ENCODE assay signal across 8 cellular contexts in genomic region chr12:45989277-45989856, GRCh38. TPM values are rescaled to one million over a fixed set of nuclear protein-coding genes. Genes with fewer than 3 reads are reported as not detected.
DNase-seq lines count a peak whose midpoint lies in the region; ATAC-seq and TF ChIP-seq lines count a peak whose summit lies in the region.

No MANE protein-coding gene starts in this region.

- H3K36me3 ChIP-seq in GM06990 (ENCODE audit: control insufficient read depth, insufficient read depth, low read length) (no peaks in the 10 kb centered on the region; the same call in 1 of the 2 replicates), prostate gland (no peaks in the 10 kb centered on the region)

- H3K27me3 ChIP-seq in GM06990 (replicated peaks; ENCODE audit: control insufficient read depth, insufficient read depth, low read length) (no peaks in the 10 kb centered on the region), prostate gland (replicated peaks; ENCODE audit: insufficient read depth) (no peaks in the 10 kb centered on the region)

- H3K27ac ChIP-seq in prostate gland, result peak overlapping the region; percentile 98 to 99

- no peak for DNase-seq in GM06990 (ENCODE audit: extremely low read depth, insufficient read length)
- peak; percentile 19 for DNase-seq in HPDE6-E6E7 (ENCODE audit: extremely low spot score)
- peak; percentile 37 for DNase-seq in activated CD4-positive, alpha-beta T cell treated with anti-CD3 and anti-CD28 coated beads, Interleukin-2, amount 50 U/mL, for 1 hour
- DNase-seq in glutamatergic neuron, result no peak
- DNase-seq in prostate gland (ENCODE audit: low spot score), result no peak
- no peak for DNase-seq in hepatic stellate cell (ENCODE audit: low spot score)
- DNase-seq in central memory CD4-positive, alpha-beta T cell, result no peak

- H3K4me1 ChIP-seq in prostate gland (replicated peaks), result peaks cover 7% of the 10 kb centered on the region

- peak overlapping the region; percentile 93 for H3K27ac Mint-ChIP-seq in glutamatergic neuron (ENCODE audit: unreplicated experiment)

- 2% methylated on average over 20 of the region's 20 CpGs for WGBS in prostate gland

- no peak for TF ChIP-seq CTCF in GM06990 (IDR thresholded peaks at IDR 0.05; ENCODE audit: insufficient read depth, low read length, poor library complexity, severe bottlenecking)
- TF ChIP-seq CTCF in glutamatergic neuron (IDR thresholded peaks at IDR 0.05; ENCODE audit: partially characterized antibody, unreplicated experiment), result no peak
- TF ChIP-seq CTCF in prostate gland (IDR thresholded peaks at IDR 0.05), result no peak

- H3K4me3 Mint-ChIP-seq in glutamatergic neuron (ENCODE audit: unreplicated experiment), result peak overlapping the region; percentile 98

- peaks cover 16% of the 10 kb centered on the region for H3K4me1 Mint-ChIP-seq in glutamatergic neuron (ENCODE audit: low read depth, unreplicated experiment)

- peaks cover 7% of the 10 kb centered on the region for H3K9me3 Mint-ChIP-seq in glutamatergic neuron (ENCODE audit: unreplicated experiment)

- H3K9me3 ChIP-seq in prostate gland, result no peaks in the 10 kb centered on the region

- TF ChIP-seq POLR2A in prostate gland (IDR thresholded peaks at IDR 0.05), result no peak

- H3K27me3 Mint-ChIP-seq in glutamatergic neuron (ENCODE audit: unreplicated experiment), result peaks cover 18% of the 10 kb centered on the region

- no peaks in the 10 kb centered on the region for H3K36me3 Mint-ChIP-seq in glutamatergic neuron (ENCODE audit: unreplicated experiment)

- peak; percentile 15 for ATAC-seq in GM19467 (IDR thresholded peaks at IDR 0.05; ENCODE audit: unreplicated experiment)

- intact Hi-C loops in prostate gland (cut with DNase I), result no loop called here

- H3K4me3 ChIP-seq in GM06990 (replicated peaks; ENCODE audit: low read depth, low read length) (peak overlapping the region; percentile 89), prostate gland (peak overlapping the region; percentile 73 to 79)

RNA-seq across cellular contexts. Expression of gene SCAF11, which starts 1.0 kb away (rescaled TPM):
- total RNA-seq in glutamatergic neuron (ENCODE audit: unreplicated experiment) (63.4 TPM), prostate gland (100 to 1,000 TPM; 144 to 171 TPM)

Comparison
In these comparisons a context has a peak if more than half of its experiments do, and no peak if none do; other contexts are left out.
1. DNase-seq: peak in HPDE6-E6E7 (single experiment) and activated CD4-positive, alpha-beta T cell treated with anti-CD3 and anti-CD28 coated beads, Interleukin-2, amount 50 U/mL, for 1 hour (single experiment); none in GM06990 (single experiment), glutamatergic neuron (single experiment), prostate gland (single experiment), hepatic stellate cell (single experiment) and central memory CD4-positive, alpha-beta T cell (single experiment).